12 cellular contexts compared by ENCODE assay signal in genomic region chr5:143985832-143986485, GRCh38.
DNase-seq lines count a peak whose midpoint lies in the region; ATAC-seq, FAIRE-seq and TF ChIP-seq lines count a peak whose summit lies in the region.
"Had no signal": no experiment of that assay in that cellular context is flagged by ENCODE, and none has a peak within 500 bp of the region (broad histone marks: within the 10 kb centered on the region; RNA-seq: fewer than 3 reads in every experiment).

No MANE protein-coding gene starts in this region.

- TF ChIP-seq CTCF in Caco-2 (IDR thresholded peaks at IDR 0.05; ENCODE audit: insufficient read depth in 1 of 2, low read depth in 1 of 2, low read length in 1 of 2, severe bottlenecking in 1 of 2, unreplicated experiment in 1 of 2) = no peak
- no peak for TF ChIP-seq CTCF in endothelial cell of umbilical vein (IDR thresholded peaks at IDR 0.05; ENCODE audit: extremely low read depth in 1 of 2, insufficient read depth in 1 of 2, low read depth in 1 of 2, low read length in 2 of 2)
- no peak for TF ChIP-seq CTCF in neural progenitor cell (IDR thresholded peaks at IDR 0.05)
- no peak for TF ChIP-seq CTCF in GM20000 (IDR thresholded peaks at IDR 0.05; ENCODE audit: extremely low read depth, missing control alignments)

- H3K4me2 ChIP-seq in endothelial cell of umbilical vein (ENCODE audit: insufficient read depth, low read length) (peak overlapping the region; percentile 39), neural progenitor cell (no peak overlapping the region)

- H3K4me3 ChIP-seq in Caco-2 (ENCODE audit: low read depth, low read length) (no peak overlapping the region), endothelial cell of umbilical vein (replicated peaks in 1 of 3; ENCODE audit: insufficient read depth in 1 of 3, low read depth in 1 of 3, low read length in 3 of 3) (no peak overlapping the region), neural progenitor cell (no peak overlapping the region)
- H3K4me3 ChIP-seq: coronary artery had no signal

- POLR2A ChIA-PET in Caco-2 (lab: Charles Lee) = no interaction called here
- POLR2A ChIA-PET in endothelial cell of umbilical vein (lab: Charles Lee) = no interaction called here

- H2AFZ ChIP-seq in endothelial cell of umbilical vein (ENCODE audit: low read depth, low read length) = peak overlapping the region; percentile 29
- no peak overlapping the region for H2AFZ ChIP-seq in neural progenitor cell (replicated peaks)

- H4K20me1 ChIP-seq in endothelial cell of umbilical vein (replicated peaks; ENCODE audit: control insufficient read depth, extremely low read depth, insufficient read depth, low read length) (no peaks in the 10 kb centered on the region), neural progenitor cell (ENCODE audit: low read depth) (no peaks in the 10 kb centered on the region)

- peaks cover 11% of the 10 kb centered on the region for H3K27me3 Mint-ChIP-seq in Caco-2 (ENCODE audit: insufficient read depth, unreplicated experiment)
- peaks cover 2% of the 10 kb centered on the region for H3K27me3 Mint-ChIP-seq in neural progenitor cell (ENCODE audit: insufficient read depth, low read depth)

- no peak for TF ChIP-seq POLR2A in endothelial cell of umbilical vein (IDR thresholded peaks at IDR 0.05; ENCODE audit: low read depth, low read length)

- dilution Hi-C loops in endothelial cell of umbilical vein (cut with MboI; ENCODE audit: extremely low pct_ligation_motif_present, low sequenced_read_pairs) = no loop called here

- H3K9ac ChIP-seq in endothelial cell of umbilical vein (replicated peaks; ENCODE audit: extremely low read depth, insufficient read depth, low read length) (no peak overlapping the region), neural progenitor cell (no peak overlapping the region)

- CTCF ChIA-PET in Caco-2 (lab: Charles Lee) (no interaction called here), endothelial cell of umbilical vein (lab: Charles Lee) (interaction anchor here (0.5 to 1.7 kb wide), 6 partner anchors 8 to 156 kb away, joined by 3 to 8 read pairs (median 4); no protein-coding TSS in a partner anchor)

- no peaks in the 10 kb centered on the region for H3K27me3 ChIP-seq in Caco-2 (replicated peaks; ENCODE audit: control insufficient read depth, insufficient read depth, low read length)
- H3K27me3 ChIP-seq in endothelial cell of umbilical vein (ENCODE audit: control insufficient read depth in 2 of 2, insufficient read depth in 2 of 2, low read length in 2 of 2) = no peaks in the 10 kb centered on the region
- H3K27me3 ChIP-seq in neural progenitor cell = no peaks in the 10 kb centered on the region

- H3K4me3 Mint-ChIP-seq in Caco-2 (ENCODE audit: unreplicated experiment) = no peak overlapping the region
- no peak overlapping the region for H3K4me3 Mint-ChIP-seq in neural progenitor cell
- H3K4me3 Mint-ChIP-seq: activated T-helper 17 cell treated with anti-CD3 and anti-CD28 coated beads, Interleukin-2, amount 50 U/mL, for 72 hours; nephron progenitor cell had no signal

- H3K9me1 ChIP-seq in endothelial cell of umbilical vein (replicated peaks; ENCODE audit: control insufficient read depth, extremely low read depth, insufficient read depth, low read length) = no peaks in the 10 kb centered on the region

- H3K9me3 Mint-ChIP-seq in Caco-2 (ENCODE audit: unreplicated experiment) (no peaks in the 10 kb centered on the region), neural progenitor cell (no peaks in the 10 kb centered on the region)
- H3K9me3 Mint-ChIP-seq: activated T-helper 17 cell treated with anti-CD3 and anti-CD28 coated beads, Interleukin-2, amount 50 U/mL, for 72 hours; nephron progenitor cell had no signal

- H3K79me2 ChIP-seq in endothelial cell of umbilical vein (ENCODE audit: control insufficient read depth, insufficient read depth, low read length) = no peaks in the 10 kb centered on the region
- no peaks in the 10 kb centered on the region for H3K79me2 ChIP-seq in neural progenitor cell (ENCODE audit: low read depth)

- DNase-seq in Caco-2 (peak; percentile 6 to 46), NCI-H226 (peak; percentile 96), endothelial cell of umbilical vein (ENCODE audit: low read depth, low spot score) (peak; percentile 58), neural progenitor cell (ENCODE audit: low spot score) (no peak), GM20000 (ENCODE audit: low spot score) (no peak), frontal cortex (ENCODE audit: low spot score in 2 of 2) (no peak), GOT3 (lab: John Stamatoyannopoulos, UW) (no peak)
- DNase-seq: nephron progenitor cell had no signal

- intact Hi-C loops in Caco-2 (cut with micrococcal nuclease; ENCODE audit: unreplicated experiment) = no loop called here
- intact Hi-C loops in endothelial cell of umbilical vein (cut with micrococcal nuclease) = loop anchor here (1.0 to 5.0 kb wide), 2 partner anchors 42 to 206 kb away; no protein-coding TSS in a partner anchor

- peaks cover 10% of the 10 kb centered on the region for H3K4me1 ChIP-seq in Caco-2
- peaks cover 24% of the 10 kb centered on the region for H3K4me1 ChIP-seq in endothelial cell of umbilical vein (ENCODE audit: control insufficient read depth, extremely low read depth, insufficient read depth, low read length)
- H3K4me1 ChIP-seq in neural progenitor cell = no peaks in the 10 kb centered on the region

- BruUV-seq in Caco-2 (replicated peaks; lab: Mats Ljungman, UMichigan) (no TSS peak), endothelial cell of umbilical vein (replicated peaks; lab: Mats Ljungman, UMichigan) (TSS peak; percentile 30)

- H3K27ac Mint-ChIP-seq in Caco-2 (ENCODE audit: unreplicated experiment) (no peak overlapping the region), neural progenitor cell (peak overlapping the region; percentile 50)
- H3K27ac Mint-ChIP-seq: activated T-helper 17 cell treated with anti-CD3 and anti-CD28 coated beads, Interleukin-2, amount 50 U/mL, for 72 hours had no signal

- H3F3A ChIP-seq in neural progenitor cell (ENCODE audit: low read depth) = no peaks in the 10 kb centered on the region

- ATAC-seq in GM18517 (IDR thresholded peaks at IDR 0.05; ENCODE audit: unreplicated experiment) = no peak
- ATAC-seq: activated T-helper 17 cell treated with anti-CD3 and anti-CD28 coated beads, Interleukin-2, amount 50 U/mL, for 72 hours had no signal

- H3K36me3 Mint-ChIP-seq in Caco-2 (ENCODE audit: insufficient read depth, unreplicated experiment) (no peaks in the 10 kb centered on the region), neural progenitor cell (no peaks in the 10 kb centered on the region)

- H3K27ac ChIP-seq in endothelial cell of umbilical vein (ENCODE audit: insufficient read depth, low read depth, low read length) = peak overlapping the region; percentile 44
- no peak overlapping the region for H3K27ac ChIP-seq in neural progenitor cell

- no peak for FAIRE-seq in endothelial cell of umbilical vein (lab: Jason Lieb, UNC)
- no peak for FAIRE-seq in frontal cortex (lab: Jason Lieb, UNC)
- FAIRE-seq: TTC549 had no signal

- H3K9me3 ChIP-seq in Caco-2 (no peaks in the 10 kb centered on the region; the same call in 1 of the 2 replicates), endothelial cell of umbilical vein (replicated peaks; ENCODE audit: control insufficient read depth, insufficient read depth, low read length) (no peaks in the 10 kb centered on the region), neural progenitor cell (ENCODE audit: low read depth) (no peaks in the 10 kb centered on the region)

- H3K4me1 Mint-ChIP-seq in Caco-2 (ENCODE audit: low read depth, unreplicated experiment) = peaks cover 15% of the 10 kb centered on the region
- H3K4me1 Mint-ChIP-seq in neural progenitor cell = peaks cover 23% of the 10 kb centered on the region

- no peaks in the 10 kb centered on the region for H3K36me3 ChIP-seq in Caco-2 (ENCODE audit: control insufficient read depth, insufficient read depth, low read length)
- H3K36me3 ChIP-seq in endothelial cell of umbilical vein (ENCODE audit: control insufficient read depth in 2 of 2, extremely low read depth in 1 of 2, insufficient read depth in 2 of 2, low read length in 2 of 2) = no peaks in the 10 kb centered on the region
- H3K36me3 ChIP-seq in neural progenitor cell = no peaks in the 10 kb centered on the region

TF ChIP-seq in endothelial cell of umbilical vein, 7 proteins besides CTCF, POLR2A, EP300 and RAD21:
- peak; percentile 88 for TF ChIP-seq FOS (IDR thresholded peaks at IDR 0.05; ENCODE audit: borderline replicate concordance, insufficient read depth, low read length)
- TF ChIP-seq JUN (IDR thresholded peaks at IDR 0.05; ENCODE audit: borderline replicate concordance, insufficient read depth, insufficient read length, low read depth) = no peak
- TF ChIP-seq, protein P1, sequence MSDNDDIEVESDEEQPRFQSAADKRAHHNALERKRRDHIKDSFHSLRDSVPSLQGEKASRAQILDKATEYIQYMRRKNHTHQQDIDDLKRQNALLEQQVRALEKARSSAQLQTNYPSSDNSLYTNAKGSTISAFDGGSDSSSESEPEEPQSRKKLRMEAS (IDR thresholded peaks at IDR 0.05; ENCODE audit: insufficient read depth, insufficient read length) = no peak
- peak; percentile 31 for TF ChIP-seq POLR2AphosphoS5 (IDR thresholded peaks at IDR 0.05; ENCODE audit: insufficient read depth, low read depth, low read length)
- TF ChIP-seq EZH2 (IDR thresholded peaks at IDR 0.05; ENCODE audit: borderline replicate concordance, low read depth, low read length, severe bottlenecking) = no peak
- peak; percentile 36 for TF ChIP-seq GATA2 (IDR thresholded peaks at IDR 0.05; ENCODE audit: insufficient read depth, insufficient read length, low read depth, low read length)
- TF ChIP-seq MYC (IDR thresholded peaks at IDR 0.05; ENCODE audit: low read depth, low read length) = no peak

Comparison
In these comparisons a context has a peak if more than half of its experiments do, and no peak if none do; other contexts are left out.
1. DNase-seq: peak in Caco-2 (2 of 2), NCI-H226 (single experiment) and endothelial cell of umbilical vein (single experiment); none in neural progenitor cell (single experiment), GM20000 (single experiment), frontal cortex (0 of 2) and GOT3 (single experiment).